In genomic region chr5:37787742-37788141, GRCh38 we compare ENCODE assay signal across 32 cellular contexts. TPM values are rescaled to one million over a fixed set of nuclear protein-coding genes. Genes with fewer than 3 reads are reported as not detected.
DNase-seq lines count a peak whose midpoint lies in the region; ATAC-seq, FAIRE-seq and TF ChIP-seq lines count a peak whose summit lies in the region.
"Had no signal": no experiment of that assay in that cellular context is flagged by ENCODE, and none has a peak within 500 bp of the region (broad histone marks: within the 10 kb centered on the region; RNA-seq: fewer than 3 reads in every experiment).

No MANE protein-coding gene starts in this region.

- TF ChIP-seq RAD21 in A549 (conservative IDR thresholded peaks at IDR 0.05 in 1 of 2, IDR thresholded peaks at IDR 0.05 in 1 of 2) = no peak

- TF ChIP-seq CTCF in A549 (IDR thresholded peaks at IDR 0.05) = no peak

- H3K4me3 Mint-ChIP-seq in activated CD8-positive, alpha-beta T cell treated with anti-CD3 and anti-CD28 coated beads, Interleukin-2, amount 10 ng/mL, durations not matched to agents 7 days and 5 days = no peak overlapping the region
- H3K4me3 Mint-ChIP-seq: activated naive CD4-positive, alpha-beta T cell treated with anti-CD3 and anti-CD28 coated beads, Interleukin-2, amount 50 U/mL, for 24 hours; GM23338; nephron had no signal

- no peak overlapping the region for H3K27ac ChIP-seq in A549
- H3K27ac ChIP-seq: BLaER1 treated with 17β-estradiol and CSF1 and Interleukin-3, amounts not matched to agents 10 nM and 100 nM; ovary; right atrium auricular region; transverse colon had no signal

- H3K4me2 ChIP-seq in A549 = no peak overlapping the region
- H3K4me2 ChIP-seq: BLaER1 treated with 17β-estradiol and CSF1 and Interleukin-3, amounts not matched to agents 10 nM and 100 nM; GM23338 had no signal

- H3K4me1 Mint-ChIP-seq in activated CD8-positive, alpha-beta T cell treated with anti-CD3 and anti-CD28 coated beads, Interleukin-2, amount 10 ng/mL, durations not matched to agents 7 days and 5 days (ENCODE audit: low read depth) = no peaks in the 10 kb centered on the region
- H3K4me1 Mint-ChIP-seq: activated naive CD4-positive, alpha-beta T cell treated with anti-CD3 and anti-CD28 coated beads, Interleukin-2, amount 50 U/mL, for 24 hours; nephron had no signal

- DNase-seq in A549 (ENCODE audit: low read depth in 1 of 2, low spot score in 1 of 2) (no peak), G401 (ENCODE audit: low spot score) (peak; percentile 55), NCI-H524 (lab: John Stamatoyannopoulos, UW) (peak; percentile 85 to 93), cerebellum (ENCODE audit: low spot score) (peak; percentile 45), EL (no peak), putamen (ENCODE audit: low spot score) (no peak), OCI-M2 (lab: John Stamatoyannopoulos, UW; ENCODE audit: unreplicated experiment) (no peak)
- DNase-seq in activated CD8-positive, alpha-beta T cell treated with anti-CD3 and anti-CD28 coated beads, Interleukin-2, amount 10 ng/mL, durations not matched to agents 7 days and 5 days = no peak
- DNase-seq: ACHN; activated CD4-positive, CD25-positive, alpha-beta regulatory T cell; activated CD8-positive, alpha-beta memory T cell treated with anti-CD3 and anti-CD28 coated beads, Interleukin-2, amount 50 U/mL, for 4 hours; amygdala; Caco-2; cortex of kidney; DND-41; foreskin melanocyte; IMR-90; mucosa of descending colon; NCI-H2029 treated with DMSO at 0.1 percent for 48 hours; NCI-H510A; ovary; stimulated activated CD4-positive, alpha-beta T cell treated with anti-CD3 and anti-CD28 coated beads, Interleukin-2, amount 100 ng/mL, for 48 hours; T-helper 1 cell; transverse colon had no signal

- no peaks in the 10 kb centered on the region for H3K36me3 Mint-ChIP-seq in activated CD8-positive, alpha-beta T cell treated with anti-CD3 and anti-CD28 coated beads, Interleukin-2, amount 10 ng/mL, durations not matched to agents 7 days and 5 days (ENCODE audit: low read depth)
- H3K36me3 Mint-ChIP-seq: activated naive CD4-positive, alpha-beta T cell treated with anti-CD3 and anti-CD28 coated beads, Interleukin-2, amount 50 U/mL, for 24 hours had no signal

- in situ Hi-C loops in G401 (cut with HindIII; ENCODE audit: low sequenced_read_pairs) = no loop called here

- FAIRE-seq in A549 (lab: Jason Lieb, UNC) = peak; percentile 32
- FAIRE-seq: GM12878 had no signal

- H3K27me3 Mint-ChIP-seq in activated CD8-positive, alpha-beta T cell treated with anti-CD3 and anti-CD28 coated beads, Interleukin-2, amount 10 ng/mL, durations not matched to agents 7 days and 5 days (ENCODE audit: low read depth) = peaks cover 6% of the 10 kb centered on the region

- CTCF ChIA-PET in A549 (lab: Yijun Ruan, JAX) = interaction anchor here (1.1 to 1.7 kb wide), 2 partner anchors 10 to 11 kb away, joined by 3 read pairs; no protein-coding TSS in a partner anchor
- CTCF ChIA-PET in activated CD8-positive, alpha-beta T cell treated with anti-CD3 and anti-CD28 coated beads, Interleukin-2, amount 10 ng/mL, durations not matched to agents 7 days and 5 days (lab: Charles Lee) = no interaction called here

- H3K4me1 ChIP-seq in A549 = no peaks in the 10 kb centered on the region
- H3K4me1 ChIP-seq: BLaER1 treated with 17β-estradiol and CSF1 and Interleukin-3, amounts not matched to agents 10 nM and 100 nM; Caco-2; right atrium auricular region; transverse colon had no signal

- 89% methylated on average over 6 of the region's 6 CpGs for WGBS in A549 (ENCODE audit: missing lambda C conversion rate)

- TF ChIP-seq EP300 in A549 (IDR thresholded peaks at IDR 0.05) = no peak

- H3K27ac Mint-ChIP-seq in activated CD8-positive, alpha-beta T cell treated with anti-CD3 and anti-CD28 coated beads, Interleukin-2, amount 10 ng/mL, durations not matched to agents 7 days and 5 days = no peak overlapping the region
- H3K27ac Mint-ChIP-seq: activated naive CD4-positive, alpha-beta T cell treated with anti-CD3 and anti-CD28 coated beads, Interleukin-2, amount 50 U/mL, for 24 hours; GM23338; nephron had no signal

- TF ChIP-seq POLR2A in A549 (IDR thresholded peaks at IDR 0.05; ENCODE audit: low read length) = no peak

- no peak for ATAC-seq in A549
- ATAC-seq in activated CD8-positive, alpha-beta T cell treated with anti-CD3 and anti-CD28 coated beads, Interleukin-2, amount 10 ng/mL, durations not matched to agents 7 days and 5 days = no peak
- ATAC-seq: esophagus mucosa, GM12878, GM23338, mucosa of descending colon had no signal

- H3K4me3 ChIP-seq in A549 = no peak overlapping the region
- H3K4me3 ChIP-seq: BLaER1 treated with 17β-estradiol and CSF1 and Interleukin-3, amounts not matched to agents 10 nM and 100 nM; GM12878; GM23338; lung; mucosa of descending colon; ovary; right atrium auricular region; transverse colon had no signal

- no peaks in the 10 kb centered on the region for H3K9me3 ChIP-seq in A549
- H3K9me3 ChIP-seq: mucosa of descending colon, ovary, right atrium auricular region, transverse colon had no signal

- POLR2A ChIA-PET in A549 (lab: Yijun Ruan, JAX) = no interaction called here
- POLR2A ChIA-PET in activated CD8-positive, alpha-beta T cell treated with anti-CD3 and anti-CD28 coated beads, Interleukin-2, amount 10 ng/mL, durations not matched to agents 7 days and 5 days (lab: Charles Lee) = no interaction called here

- no peaks in the 10 kb centered on the region for H3K9me3 Mint-ChIP-seq in activated CD8-positive, alpha-beta T cell treated with anti-CD3 and anti-CD28 coated beads, Interleukin-2, amount 10 ng/mL, durations not matched to agents 7 days and 5 days (ENCODE audit: insufficient read depth)
- H3K9me3 Mint-ChIP-seq: activated naive CD4-positive, alpha-beta T cell treated with anti-CD3 and anti-CD28 coated beads, Interleukin-2, amount 50 U/mL, for 24 hours had no signal

TF ChIP-seq in A549, 52 proteins besides CTCF, POLR2A, EP300 and RAD21:
- TF ChIP-seq NPAS2 (CRISPR knock-in tag; IDR thresholded peaks at IDR 0.05; ENCODE audit: borderline replicate concordance) = no peak
- TF ChIP-seq MYC (IDR thresholded peaks at IDR 0.05; ENCODE audit: borderline replicate concordance, low read length) = no peak
- no peak for TF ChIP-seq USF2 (IDR thresholded peaks at IDR 0.05)
- TF ChIP-seq HOXA7 (CRISPR knock-in tag; IDR thresholded peaks at IDR 0.05) = no peak
- TF ChIP-seq KDM1A (IDR thresholded peaks at IDR 0.05; ENCODE audit: low read depth) = no peak
- TF ChIP-seq HES2 (IDR thresholded peaks at IDR 0.05) = no peak
- no peak for TF ChIP-seq POLR2AphosphoS2 (conservative IDR thresholded peaks at IDR 0.05; ENCODE audit: low read length)
- TF ChIP-seq CHD4 (IDR thresholded peaks at IDR 0.05; ENCODE audit: borderline replicate concordance) = no peak
- TF ChIP-seq ZNF302 (CRISPR knock-in tag; IDR thresholded peaks at IDR 0.05) = no peak
- no peak for TF ChIP-seq HEYL (CRISPR knock-in tag; IDR thresholded peaks at IDR 0.05)
- no peak for TF ChIP-seq SREBF2 (IDR thresholded peaks at IDR 0.05)
- no peak for TF ChIP-seq JUN (IDR thresholded peaks at IDR 0.05)
- TF ChIP-seq MAZ (IDR thresholded peaks at IDR 0.05; ENCODE audit: borderline replicate concordance, low read depth, low read length) = no peak
- TF ChIP-seq TFCP2L1 (CRISPR knock-in tag; IDR thresholded peaks at IDR 0.05) = no peak
- no peak for TF ChIP-seq ZFP36 (IDR thresholded peaks at IDR 0.05; ENCODE audit: borderline replicate concordance, partially characterized antibody)
TF ChIP-seq in A549: peak in this region for 0.

RNA-seq across cellular contexts. Expression of gene GDNF, which starts 52.1 kb away (rescaled TPM):
- polyA plus RNA-seq in A549 (2011; rRNA removed) (0.01 and 0.03 TPM in 2 replicates), A549 (2017; fragmentation: RNase III; extraction: RNeasy Plus Mini Kit Qiagen cat#74134 plus additional on column Dnase treatment) (not detected in 3 replicates)
- not detected in 2 replicates for polyA plus RNA-seq in A549 (2012; cell fraction: cytosol; rRNA removed)
- polyA plus RNA-seq in A549 (2012; cell fraction: nucleus; rRNA removed) = 0.01 TPM in 1 of 2 replicates, not detected in the other
- 0.05 TPM in 1 of 2 replicates, not detected in the other for polyA minus RNA-seq in A549 (2011; rRNA and poly(A)+ RNA removed)
- total RNA-seq in G401 (2014; rRNA removed; shearing (Covaris generic)) = not detected in 2 replicates
- total RNA-seq in cerebellum = not detected
- total RNA-seq in activated CD8-positive, alpha-beta T cell treated with anti-CD3 and anti-CD28 coated beads, Interleukin-2, amount 10 ng/mL, durations not matched to agents 7 days and 5 days = not detected
- total RNA-seq: Caco-2, GM12878, lung had no signal
- polyA plus RNA-seq: GM12878 had no signal

Comparison
In these comparisons a context has a peak if more than half of its experiments do, and no peak if none do; other contexts are left out.
1. DNase-seq: peak in G401 (single experiment), NCI-H524 (2 of 2) and cerebellum (single experiment); none in A549 (0 of 2), EL (single experiment), activated CD8-positive, alpha-beta T cell treated with anti-CD3 and anti-CD28 coated beads, Interleukin-2, amount 10 ng/mL, durations not matched to agents 7 days and 5 days (single experiment), putamen (single experiment) and OCI-M2 (single experiment).